13 cellular contexts compared by ENCODE assay signal in genomic region chr1:224697888-224698450, GRCh38.
DNase-seq lines count a peak whose midpoint lies in the region; ATAC-seq and TF ChIP-seq lines count a peak whose summit lies in the region.
"Had no signal": no experiment of that assay in that cellular context is flagged by ENCODE, and none has a peak within 500 bp of the region (broad histone marks: within the 10 kb centered on the region; RNA-seq: fewer than 3 reads in every experiment).

No MANE protein-coding gene starts in this region.

- H3K36me3 ChIP-seq in GM23248 (ENCODE audit: low read depth) (no peaks in the 10 kb centered on the region), ascending aorta (no peaks in the 10 kb centered on the region)

- H3K4me2 ChIP-seq in GM23248 (ENCODE audit: unreplicated experiment), result no peak overlapping the region
- H3K4me2 ChIP-seq: KMS-11 had no signal

- in situ Hi-C loops in GM23248 (cut with MboI), result no loop called here

- H3K27me3 ChIP-seq in GM23248 (replicated peaks; ENCODE audit: insufficient read depth) (no peaks in the 10 kb centered on the region), ascending aorta (no peaks in the 10 kb centered on the region)

- peak; percentile 9 for DNase-seq in GM23248
- DNase-seq in astrocyte of the hippocampus (ENCODE audit: low read depth, low spot score), result peak; percentile 23
- peak; percentile 33 for DNase-seq in medulla oblongata (ENCODE audit: extremely low spot score)
- DNase-seq in superior temporal gyrus (ENCODE audit: extremely low spot score), result peak; percentile 68
- DNase-seq in ascending aorta (ENCODE audit: low spot score in 2 of 2), result no peak
- no peak for DNase-seq in left ventricle myocardium superior
- DNase-seq: COR-L47, NCI-H524, NCI-H82, SHP77 had no signal

- H3K9me3 ChIP-seq in GM23248 (ENCODE audit: low read depth) (no peaks in the 10 kb centered on the region), ascending aorta (no peaks in the 10 kb centered on the region)

- no peak overlapping the region for H2AFZ ChIP-seq in GM23248

- H3K79me2 ChIP-seq in GM23248 (ENCODE audit: insufficient read depth), result no peaks in the 10 kb centered on the region

- intact Hi-C loops in ascending aorta (cut with DNase I) (no loop called here), left ventricle myocardium superior (cut with micrococcal nuclease) (no loop called here)

- ATAC-seq in GM21737 (IDR thresholded peaks at IDR 0.05; ENCODE audit: unreplicated experiment) (no peak), left ventricle myocardium superior (no peak)
- ATAC-seq: GM12878 had no signal

- 62 to 66% methylated on average over 7 of the region's 7 CpGs for WGBS in GM23248 (ENCODE audit: low coverage in 1 of 2, low lambda C conversion rate in 2 of 2, missing lambda C conversion rate in 2 of 2), 2 experiments

- H3F3A ChIP-seq in GM23248 (ENCODE audit: insufficient read depth), result 0 out of 2 replicates have a peak, but pooled peaks cover 8% of the 10 kb centered on the region

- peaks cover 10% of the 10 kb centered on the region for H3K4me1 ChIP-seq in GM23248 (ENCODE audit: insufficient read depth)
- no peaks in the 10 kb centered on the region for H3K4me1 ChIP-seq in ascending aorta

- no peak for TF ChIP-seq CTCF in ascending aorta (IDR thresholded peaks at IDR 0.05)

- no peaks in the 10 kb centered on the region for H4K20me1 ChIP-seq in GM23248 (ENCODE audit: insufficient read depth)

- H3K9me2 ChIP-seq in GM23248 (ENCODE audit: insufficient read depth), result no peaks in the 10 kb centered on the region

- no peak overlapping the region for H3K4me3 ChIP-seq in GM23248
- H3K4me3 ChIP-seq in ascending aorta, result no peak overlapping the region
- H3K4me3 ChIP-seq: GM12878 had no signal

- H3K9ac ChIP-seq in GM23248, result no peak overlapping the region
- H3K9ac ChIP-seq: KMS-11 had no signal

- H3K27ac ChIP-seq in GM23248 (no peak overlapping the region), ascending aorta (no peak overlapping the region)
- H3K27ac ChIP-seq: KMS-11 had no signal

Comparison
In these comparisons a context has a peak if more than half of its experiments do, and no peak if none do; other contexts are left out.
1. DNase-seq: peak in GM23248 (single experiment), astrocyte of the hippocampus (single experiment), medulla oblongata (single experiment) and superior temporal gyrus (single experiment); none in ascending aorta (0 of 2) and left ventricle myocardium superior (single experiment).